ENCODE assay signal across 1 cellular context in genomic region chr4:473575-474457, GRCh38.
TF ChIP-seq lines count a peak whose summit lies in the region.

No MANE protein-coding gene starts in this region.

TF ChIP-seq in K562, 482 proteins besides CTCF, POLR2A, EP300 and RAD21 (continued from another document and continues in another):
- TF ChIP-seq, protein P1, sequence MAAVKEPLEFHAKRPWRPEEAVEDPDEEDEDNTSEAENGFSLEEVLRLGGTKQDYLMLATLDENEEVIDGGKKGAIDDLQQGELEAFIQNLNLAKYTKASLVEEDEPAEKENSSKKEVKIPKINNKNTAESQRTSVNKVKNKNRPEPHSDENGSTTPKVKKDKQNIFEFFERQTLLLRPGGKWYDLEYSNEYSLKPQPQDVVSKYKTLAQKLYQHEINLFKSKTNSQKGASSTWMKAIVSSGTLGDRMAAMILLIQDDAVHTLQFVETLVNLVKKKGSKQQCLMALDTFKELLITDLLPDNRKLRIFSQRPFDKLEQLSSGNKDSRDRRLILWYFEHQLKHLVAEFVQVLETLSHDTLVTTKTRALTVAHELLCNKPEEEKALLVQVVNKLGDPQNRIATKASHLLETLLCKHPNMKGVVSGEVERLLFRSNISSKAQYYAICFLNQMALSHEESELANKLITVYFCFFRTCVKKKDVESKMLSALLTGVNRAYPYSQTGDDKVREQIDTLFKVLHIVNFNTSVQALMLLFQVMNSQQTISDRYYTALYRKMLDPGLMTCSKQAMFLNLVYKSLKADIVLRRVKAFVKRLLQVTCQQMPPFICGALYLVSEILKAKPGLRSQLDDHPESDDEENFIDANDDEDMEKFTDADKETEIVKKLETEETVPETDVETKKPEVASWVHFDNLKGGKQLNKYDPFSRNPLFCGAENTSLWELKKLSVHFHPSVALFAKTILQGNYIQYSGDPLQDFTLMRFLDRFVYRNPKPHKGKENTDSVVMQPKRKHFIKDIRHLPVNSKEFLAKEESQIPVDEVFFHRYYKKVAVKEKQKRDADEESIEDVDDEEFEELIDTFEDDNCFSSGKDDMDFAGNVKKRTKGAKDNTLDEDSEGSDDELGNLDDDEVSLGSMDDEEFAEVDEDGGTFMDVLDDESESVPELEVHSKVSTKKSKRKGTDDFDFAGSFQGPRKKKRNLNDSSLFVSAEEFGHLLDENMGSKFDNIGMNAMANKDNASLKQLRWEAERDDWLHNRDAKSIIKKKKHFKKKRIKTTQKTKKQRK (IDR thresholded peaks at IDR 0.05; ENCODE audit: borderline replicate concordance, low read depth, low read length): peak; percentile 95
- TF ChIP-seq RBBP5 (IDR thresholded peaks at IDR 0.05; ENCODE audit: borderline replicate concordance, insufficient read depth, low read length, poor library complexity, severe bottlenecking) (peak; percentile 85), ZBTB49 (CRISPR knock-in tag; IDR thresholded peaks at IDR 0.05; ENCODE audit: borderline replicate concordance) (peak; percentile 73; the same call in 1 of the 2 replicates), FOXP1 (CRISPR knock-in tag; IDR thresholded peaks at IDR 0.05) (peak; percentile 82), MLX (CRISPR knock-in tag; conservative IDR thresholded peaks at IDR 0.05) (no peak), AFF4 (CRISPR knock-in tag; IDR thresholded peaks at IDR 0.05) (no peak), DNMT1 (IDR thresholded peaks at IDR 0.05) (no peak), TEAD4 (IDR thresholded peaks at IDR 0.05; ENCODE audit: low read length) (peak; percentile 7; the same call in 1 of the 2 replicates), TEAD4 (CRISPR knock-in tag; IDR thresholded peaks at IDR 0.05; ENCODE audit: borderline replicate concordance) (peak; percentile 56; the same call in 1 of the 2 replicates), ZNF609 (CRISPR knock-in tag; IDR thresholded peaks at IDR 0.05; ENCODE audit: borderline replicate concordance) (peak; percentile 90; the same call in 1 of the 2 replicates), PBX2 (CRISPR knock-in tag; IDR thresholded peaks at IDR 0.05; ENCODE audit: low read depth) (peak; percentile 95), PBX2 (tag; conservative IDR thresholded peaks at IDR 0.05; ENCODE audit: low read depth) (peak; percentile 100), PTBP1 (IDR thresholded peaks at IDR 0.05; ENCODE audit: low read depth, low read length) (no peak), ARID4B (CRISPR knock-in tag; IDR thresholded peaks at IDR 0.05) (0 out of 2 replicates have a peak, but pooled peaks have one; percentile 78), SIN3B (IDR thresholded peaks at IDR 0.05; ENCODE audit: low read depth) (peak; percentile 67; the same call in 1 of the 2 replicates), FOXK2 (conservative IDR thresholded peaks at IDR 0.05 in 1 of 2, IDR thresholded peaks at IDR 0.05 in 1 of 2; ENCODE audit: low read depth in 2 of 2) (peak; percentile 73 to 76; a peak in 3 of 4 replicates), ARID3A (IDR thresholded peaks at IDR 0.05; ENCODE audit: borderline replicate concordance, low read depth, low read length) (peak; percentile 80; the same call in 1 of the 2 replicates), PYGO2 (tag; IDR thresholded peaks at IDR 0.05) (no peak), ZFP36 (IDR thresholded peaks at IDR 0.05; ENCODE audit: low read depth, low read length, partially characterized antibody) (peak; percentile 24), ETV6 (IDR thresholded peaks at IDR 0.05; ENCODE audit: borderline replicate concordance in 1 of 2, low read depth in 2 of 2, low read length in 1 of 2) (no peak), ETV6 (CRISPR knock-in tag; IDR thresholded peaks at IDR 0.05; ENCODE audit: borderline replicate concordance) (0 out of 2 replicates have a peak, but pooled peaks have one; percentile 15), HDAC6 (IDR thresholded peaks at IDR 0.05; ENCODE audit: low read depth, low read length) (0 out of 2 replicates have a peak, but pooled peaks have one; percentile 44), PHTF2 (CRISPR knock-in tag; IDR thresholded peaks at IDR 0.05) (no peak), ZNF77 (CRISPR knock-in tag; IDR thresholded peaks at IDR 0.05) (no peak)
